Comparison of ENCODE assay signal across 1 cellular context in the genomic region with DNA sequence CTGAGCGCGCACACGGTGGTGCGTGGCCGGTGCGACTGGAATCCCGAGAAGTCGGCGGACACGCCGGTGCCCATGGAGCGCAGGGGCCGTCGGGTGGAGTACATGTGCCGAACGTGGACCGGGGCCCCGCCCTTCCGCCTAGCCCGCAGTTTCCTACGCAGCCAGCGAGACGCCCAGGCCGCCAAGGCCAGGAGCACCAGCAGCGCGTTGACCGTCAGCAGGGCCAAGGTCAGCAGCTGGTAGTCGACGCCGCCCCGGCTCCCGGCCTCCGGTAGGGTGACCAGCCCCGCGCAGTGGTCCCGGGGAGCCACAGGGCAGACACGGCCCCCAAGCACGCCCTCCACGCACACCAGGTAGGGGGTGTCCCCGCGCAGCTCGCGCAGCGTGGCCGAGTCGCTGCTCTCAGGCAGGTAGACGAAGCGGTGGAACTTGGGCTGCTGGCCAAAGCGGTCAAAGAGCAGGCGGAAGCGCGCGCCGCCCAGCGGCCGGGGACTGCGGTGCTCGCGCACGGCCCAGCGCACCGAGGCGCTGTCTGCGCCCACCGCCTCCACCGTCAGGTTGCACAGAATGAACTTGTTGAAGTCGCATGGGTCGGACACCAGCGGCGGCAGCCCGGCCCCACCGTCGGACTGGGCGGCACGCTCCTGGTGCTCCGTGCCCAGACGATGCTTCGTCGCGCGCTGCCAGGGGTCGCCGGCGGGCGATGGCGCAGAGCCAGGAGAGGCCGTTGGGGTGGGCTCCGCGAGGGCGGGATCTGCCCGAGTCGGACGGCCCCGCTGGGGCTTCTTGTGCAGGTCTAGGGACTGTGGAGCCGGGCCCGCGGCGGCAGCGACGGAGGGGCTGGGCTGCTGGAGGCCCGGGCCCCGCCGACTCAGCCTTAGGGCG.
TF ChIP-seq lines count a peak whose summit lies in the region.

No MANE protein-coding gene starts in this region.

TF ChIP-seq in endothelial cell of umbilical vein, 7 proteins besides CTCF, POLR2A, EP300 and RAD21 (continued from another document):
- no peak for TF ChIP-seq FOS (IDR thresholded peaks at IDR 0.05; ENCODE audit: borderline replicate concordance, insufficient read depth, low read length)
- TF ChIP-seq GATA2 (IDR thresholded peaks at IDR 0.05; ENCODE audit: insufficient read depth, insufficient read length, low read depth, low read length) = no peak
- TF ChIP-seq MAX (IDR thresholded peaks at IDR 0.05; ENCODE audit: insufficient read depth, insufficient read length) = no peak
